In the genomic region with DNA sequence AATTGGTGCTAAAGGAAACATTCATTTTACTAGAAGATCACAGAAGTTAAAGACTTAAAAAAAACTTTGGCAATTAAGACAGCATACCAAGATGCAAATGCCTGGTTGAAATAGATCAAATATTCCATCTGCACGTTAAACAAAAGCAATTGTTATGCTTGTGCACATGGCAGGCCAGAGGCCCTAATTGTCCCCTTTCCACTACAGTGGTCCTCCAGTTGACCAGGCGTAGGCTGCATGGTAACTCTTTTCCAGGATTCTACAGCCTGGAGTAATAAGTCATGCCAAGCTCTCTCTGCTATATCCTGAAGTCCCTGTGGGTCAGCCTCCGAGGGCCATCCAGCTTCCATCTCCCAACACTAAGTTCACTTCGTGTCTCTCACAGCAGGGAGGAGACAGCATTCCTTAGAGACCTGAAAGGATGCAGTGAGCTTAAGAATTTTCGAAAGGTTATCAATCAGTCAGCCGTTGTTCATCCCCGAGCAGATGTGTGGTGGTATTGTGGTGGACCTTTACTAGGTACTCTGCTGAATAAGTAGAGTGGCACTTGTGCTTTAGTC, we compare ENCODE assay signal across 12 cellular contexts. TPM values are rescaled to one million over a fixed set of nuclear protein-coding genes. Genes with fewer than 3 reads are reported as not detected.
"Had no signal": no experiment of that assay in that cellular context is flagged by ENCODE, and none has a peak within 500 bp of the region (broad histone marks: within the 10 kb centered on the region; RNA-seq: fewer than 3 reads in every experiment).

No MANE protein-coding gene starts in this region.

RNA-seq across cellular contexts. Expression of a gene that starts 42.9 kb away (rescaled TPM):
- total RNA-seq: activated CD4-positive, alpha-beta T cell treated with anti-CD3 and anti-CD28 coated beads, Interleukin-2, amount 10 ng/mL, durations not matched to agents 24 days and 14 days; activated CD8-positive, alpha-beta memory T cell treated with anti-CD3 and anti-CD28 coated beads for 36 hours; activated CD8-positive, alpha-beta T cell treated with anti-CD3 and anti-CD28 coated beads for 36 hours; activated naive CD8-positive, alpha-beta T cell treated with anti-CD3 and anti-CD28 coated beads for 36 hours; activated T-cell treated with anti-CD3 and anti-CD28 coated beads, Interleukin-2, amount 50 U/mL, for 72 hours; activated T-helper 17 cell treated with anti-CD3 and anti-CD28 coated beads, Interleukin-2, amount 50 U/mL, for 72 hours; aorta; NCI-H460; RPMI7951; SJCRH30; T-helper 1 cell treated with Interleukin-12 subunit alpha and Interleukin-12 subunit beta and Interleukin-4 antibody, amounts not matched to agents 30 ng/mL and 1 ng/mL, for 36 hours; T-helper 2 cell treated with Interferon-gamma antibody and Interleukin-4, amounts not matched to agents 100 ng/mL and 5 ng/mL, for 36 hours had no signal
